In genomic region chr2:186485871-186486650, GRCh38 we compare ENCODE assay signal across 8 cellular contexts.
A peak's percentile ranks its signal among the peaks of the same experiment; 100 is the strongest.
DNase-seq lines count a peak whose midpoint lies in the region; ATAC-seq lines count a peak whose summit lies in the region.

ZC3H15 (plus strand) TSS chr2:186486260; CDS start chr2:186486383, 123 bp downstream.

- no peaks in the 10 kb centered on the region for H3K36me3 ChIP-seq in effector memory CD4-positive, alpha-beta T cell (ENCODE audit: control insufficient read depth, insufficient read depth, low read length)

- H3K4me3 ChIP-seq in effector memory CD4-positive, alpha-beta T cell (ENCODE audit: insufficient read depth, low read depth, low read length, poor library complexity, severe bottlenecking), result peak within 1 kb of the TSS; percentile 86

- H3K27me3 ChIP-seq in effector memory CD4-positive, alpha-beta T cell (replicated peaks; ENCODE audit: control insufficient read depth, insufficient read depth, low read length, poor library complexity, severe bottlenecking), result no peaks in the 10 kb centered on the region

- peak; percentile 96 for DNase-seq in CMK (ENCODE audit: low read depth)
- peak; percentile 98 for DNase-seq in HS-5 (ENCODE audit: low read depth)
- peak; percentile 89 for DNase-seq in NOMO-1 treated with DMSO at 0.1 percent for 48 hours (lab: John Stamatoyannopoulos, UW; ENCODE audit: unreplicated experiment)
- peak; percentile 93 to 96 for DNase-seq in activated CD8-positive, alpha-beta memory T cell treated with anti-CD3 and anti-CD28 coated beads for 4 hours (ENCODE audit: low read depth in 2 of 2)
- peak; percentile 94 to 96 (median 95) for DNase-seq in effector memory CD4-positive, alpha-beta T cell
- peak; percentile 97 for DNase-seq in medulla oblongata (ENCODE audit: extremely low spot score)
- peak; percentile 95 for DNase-seq in stimulated activated CD8-positive, alpha-beta memory T cell treated with anti-CD3 and anti-CD28 coated beads, Interleukin-12 subunit alpha, Interleukin-12 subunit beta, amount 100 ng/mL, for 1 hour (ENCODE audit: low read depth)

- no peaks in the 10 kb centered on the region for H3K9me3 ChIP-seq in effector memory CD4-positive, alpha-beta T cell (ENCODE audit: control insufficient read depth, low read length)

- peaks cover 11% of the 10 kb centered on the region for H3K4me1 ChIP-seq in effector memory CD4-positive, alpha-beta T cell (ENCODE audit: control insufficient read depth, insufficient read depth, low read length, poor library complexity, severe bottlenecking)

- peak; percentile 83 for ATAC-seq in GM19468 (IDR thresholded peaks at IDR 0.05; ENCODE audit: extremely low read depth, unreplicated experiment)

- peak within 1 kb of the TSS; percentile 93 for H3K27ac ChIP-seq in effector memory CD4-positive, alpha-beta T cell (ENCODE audit: insufficient read depth, low read length, poor library complexity, severe bottlenecking)

Comparison
In these comparisons a context has a peak if more than half of its experiments do, and no peak if none do; other contexts are left out.
1. Peak in every context shown above with its lines: DNase-seq, ATAC-seq, H3K4me3 ChIP-seq and H3K27ac ChIP-seq.